Comparison of ENCODE assay signal across 10 cellular contexts in genomic region chr13:27338816-27339215, GRCh38.
DNase-seq lines count a peak whose midpoint lies in the region; ATAC-seq and TF ChIP-seq lines count a peak whose summit lies in the region.
"Had no signal": no experiment of that assay in that cellular context is flagged by ENCODE, and none has a peak within 500 bp of the region (broad histone marks: within the 10 kb centered on the region; RNA-seq: fewer than 3 reads in every experiment).

No MANE protein-coding gene starts in this region.

- H3K4me1 ChIP-seq in adipocyte (ENCODE audit: control insufficient read depth, insufficient read depth, low read length) = peaks cover 9% of the 10 kb centered on the region
- no peaks in the 10 kb centered on the region for H3K4me1 ChIP-seq in neural progenitor cell
- no peaks in the 10 kb centered on the region for H3K4me1 ChIP-seq in gastroesophageal sphincter
- H3K4me1 ChIP-seq: suprapubic skin had no signal

- H3K4me1 Mint-ChIP-seq in neural progenitor cell = no peaks in the 10 kb centered on the region

- no peaks in the 10 kb centered on the region for H3K79me2 ChIP-seq in neural progenitor cell (ENCODE audit: low read depth)

- H3K4me3 ChIP-seq in adipocyte (ENCODE audit: low read length) (no peak overlapping the region), neural progenitor cell (no peak overlapping the region), gastroesophageal sphincter (no peak overlapping the region)
- H3K4me3 ChIP-seq: suprapubic skin had no signal

- no peaks in the 10 kb centered on the region for H3K9me3 ChIP-seq in adipocyte (ENCODE audit: control insufficient read depth, low read length)
- no peaks in the 10 kb centered on the region for H3K9me3 ChIP-seq in neural progenitor cell (ENCODE audit: low read depth)
- H3K9me3 ChIP-seq in gastroesophageal sphincter = no peaks in the 10 kb centered on the region
- H3K9me3 ChIP-seq: suprapubic skin had no signal

- no peak overlapping the region for H3K27ac Mint-ChIP-seq in neural progenitor cell

- no peak overlapping the region for H3K4me2 ChIP-seq in neural progenitor cell

- 61 to 68% methylated on average over 2 to 8 of the region's 8 CpGs for WGBS in gastroesophageal sphincter (ENCODE audit: low coverage in 1 of 2), 2 donors

- H3K9ac ChIP-seq in adipocyte (ENCODE audit: low read length) (no peak overlapping the region), neural progenitor cell (no peak overlapping the region)

- ATAC-seq in gastroesophageal sphincter (no peak), HG03442 (IDR thresholded peaks at IDR 0.05; ENCODE audit: unreplicated experiment) (no peak)

- H3K27me3 ChIP-seq in adipocyte (replicated peaks; ENCODE audit: control insufficient read depth, insufficient read depth, low read length) = peaks cover 16% of the 10 kb centered on the region
- H3K27me3 ChIP-seq in neural progenitor cell = no peaks in the 10 kb centered on the region
- H3K27me3 ChIP-seq in gastroesophageal sphincter = peaks cover 5% of the 10 kb centered on the region

- no peak overlapping the region for H2AFZ ChIP-seq in neural progenitor cell (replicated peaks)

- no peaks in the 10 kb centered on the region for H3K9me3 Mint-ChIP-seq in neural progenitor cell

- H3K4me3 Mint-ChIP-seq in neural progenitor cell = no peak overlapping the region

- peaks cover 13% of the 10 kb centered on the region for H3K27me3 Mint-ChIP-seq in neural progenitor cell (ENCODE audit: insufficient read depth, low read depth)

- no peaks in the 10 kb centered on the region for H3F3A ChIP-seq in neural progenitor cell (ENCODE audit: low read depth)

- DNase-seq in NCI-H1694 (lab: John Stamatoyannopoulos, UW) = peak; percentile 34
- DNase-seq in NCI-H1694 treated with DMSO at 0.1 percent for 48 hours (lab: John Stamatoyannopoulos, UW) = no peak
- DNase-seq in HuH-7 (ENCODE audit: low spot score) = peak; percentile 60
- DNase-seq in adipocyte (ENCODE audit: low read depth) = peak; percentile 17
- peak; percentile 73 for DNase-seq in neural progenitor cell (ENCODE audit: low spot score)
- no peak for DNase-seq in NCI-H2029 (lab: John Stamatoyannopoulos, UW)
- DNase-seq: NCI-H1105 had no signal

- no peaks in the 10 kb centered on the region for H4K20me1 ChIP-seq in neural progenitor cell (ENCODE audit: low read depth)

- no peak overlapping the region for H3K27ac ChIP-seq in neural progenitor cell
- H3K27ac ChIP-seq in gastroesophageal sphincter = no peak overlapping the region
- H3K27ac ChIP-seq: suprapubic skin had no signal

- TF ChIP-seq CTCF in neural progenitor cell (IDR thresholded peaks at IDR 0.05) = peak; percentile 41
- no peak for TF ChIP-seq CTCF in gastroesophageal sphincter (IDR thresholded peaks at IDR 0.05)

- H3K36me3 Mint-ChIP-seq in neural progenitor cell = no peaks in the 10 kb centered on the region

- H3K36me3 ChIP-seq in adipocyte (ENCODE audit: control insufficient read depth, insufficient read depth, low read length, severe bottlenecking) (no peaks in the 10 kb centered on the region), neural progenitor cell (no peaks in the 10 kb centered on the region), gastroesophageal sphincter (no peaks in the 10 kb centered on the region)
- H3K36me3 ChIP-seq: suprapubic skin had no signal

- TF ChIP-seq POLR2A in gastroesophageal sphincter (IDR thresholded peaks at IDR 0.05) = no peak

- TF ChIP-seq EP300 in gastroesophageal sphincter (IDR thresholded peaks at IDR 0.05) = no peak

Comparison
In these comparisons a context has a peak if more than half of its experiments do, and no peak if none do; other contexts are left out.
1. DNase-seq: peak in NCI-H1694 (single experiment), HuH-7 (single experiment), adipocyte (single experiment) and neural progenitor cell (single experiment); none in NCI-H1694 treated with DMSO at 0.1 percent for 48 hours (single experiment) and NCI-H2029 (single experiment).